In the genomic region with DNA sequence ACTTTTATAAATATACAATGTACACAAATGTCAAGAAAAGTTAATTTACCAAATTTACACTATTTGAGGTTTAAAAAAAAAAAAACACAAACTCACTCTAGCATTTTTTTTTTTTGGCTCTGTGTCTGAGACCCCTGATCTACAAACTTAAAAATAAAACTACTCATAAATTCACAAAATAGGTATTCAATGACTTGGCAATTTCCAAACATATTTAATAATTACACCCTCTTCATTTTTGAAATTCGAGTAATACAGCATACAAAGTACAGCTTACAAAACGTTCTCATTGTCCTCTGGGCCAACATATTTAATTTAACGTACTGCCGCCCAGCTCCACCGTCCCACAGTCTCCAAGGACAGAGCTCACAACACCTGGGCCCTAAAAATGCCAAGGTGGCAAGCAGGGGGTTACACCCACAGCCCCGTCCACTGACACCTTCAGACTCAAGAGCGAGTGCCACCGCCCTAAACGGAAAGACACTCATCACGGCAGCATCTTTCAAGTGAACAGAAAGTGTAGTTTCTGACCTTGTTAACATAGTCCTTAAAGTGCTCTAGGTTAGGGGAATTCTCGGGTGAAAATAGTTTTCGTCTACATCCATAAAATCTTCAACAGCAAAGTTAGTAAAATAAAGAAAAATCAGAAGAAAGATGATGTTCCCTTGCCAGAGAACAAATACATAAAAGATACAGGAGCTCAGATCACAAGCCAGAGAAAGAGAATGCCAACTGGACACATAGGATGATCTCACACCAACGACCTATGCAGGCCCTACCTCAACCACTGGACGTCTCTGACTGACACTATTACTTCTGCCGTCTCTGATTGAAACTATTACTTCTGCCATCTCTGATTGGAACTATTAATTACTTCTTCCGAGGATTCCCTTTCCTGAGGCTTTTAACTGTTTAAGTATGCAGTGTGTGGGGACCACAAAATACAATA, we compare ENCODE assay signal across 11 cellular contexts. TPM values are rescaled to one million over a fixed set of nuclear protein-coding genes. Genes with fewer than 3 reads are reported as not detected.
DNase-seq lines count a peak whose midpoint lies in the region; ATAC-seq and TF ChIP-seq lines count a peak whose summit lies in the region.
"Had no signal": no experiment of that assay in that cellular context is flagged by ENCODE, and none has a peak within 500 bp of the region (broad histone marks: within the 10 kb centered on the region; RNA-seq: fewer than 3 reads in every experiment).

No MANE protein-coding gene starts in this region.

- intact Hi-C loops in right cardiac atrium (cut with DNase I), result loop anchor here in 1 of 4 donors (10.0 kb wide), 2 partner anchors 127 to 133 kb away; partner anchors contain the start of gene SRL

- peaks cover 19% of the 10 kb centered on the region for H3K4me1 ChIP-seq in right cardiac atrium (ENCODE audit: control insufficient read depth, insufficient read depth, low read length)

- no peaks in the 10 kb centered on the region for H3K27me3 ChIP-seq in right cardiac atrium (ENCODE audit: control insufficient read depth, insufficient read depth)

- H3K4me3 ChIP-seq in WI38 (ENCODE audit: low read depth, low read length), result peak overlapping the region; percentile 57
- peak overlapping the region; percentile 52 for H3K4me3 ChIP-seq in right cardiac atrium (ENCODE audit: low read length)

- peak overlapping the region; percentile 44 to 61 for H3K4me3 Mint-ChIP-seq in stimulated activated naive CD8-positive, alpha-beta T cell treated with anti-CD3 and anti-CD28 coated beads, Interleukin-15, amount 100 ng/mL, for 72 hours

- no peaks in the 10 kb centered on the region for H3K9me3 ChIP-seq in right cardiac atrium (ENCODE audit: control insufficient read depth, low read length)

- no peaks in the 10 kb centered on the region for H3K9me3 Mint-ChIP-seq in stimulated activated naive CD8-positive, alpha-beta T cell treated with anti-CD3 and anti-CD28 coated beads, Interleukin-15, amount 100 ng/mL, for 72 hours

- in situ Hi-C loops in GM13976 (cut with MboI; ENCODE audit: low sequenced_read_pairs, unreplicated experiment), result no loop called here

- peak overlapping the region; percentile 31 to 59 for H3K27ac Mint-ChIP-seq in stimulated activated naive CD8-positive, alpha-beta T cell treated with anti-CD3 and anti-CD28 coated beads, Interleukin-15, amount 100 ng/mL, for 72 hours

- DNase-seq in NOMO-1 treated with DMSO at 0.1 percent for 48 hours (lab: John Stamatoyannopoulos, UW; ENCODE audit: unreplicated experiment) (peak; percentile 12), NOMO-1 treated with dmso at 0.1 percent for 144 hours (lab: John Stamatoyannopoulos, UW; ENCODE audit: unreplicated experiment) (no peak), right cardiac atrium (no peak), SIG-M5 treated with dmso at 0.1 percent for 504 hours (lab: John Stamatoyannopoulos, UW; ENCODE audit: unreplicated experiment) (no peak), GM13976 (ENCODE audit: low spot score) (no peak)
- no peak for DNase-seq in stimulated activated naive CD8-positive, alpha-beta T cell treated with anti-CD3 and anti-CD28 coated beads, Interleukin-15, amount 100 ng/mL, for 72 hours
- DNase-seq: CD4-positive, CD25-positive, alpha-beta regulatory T cell; central memory CD4-positive, alpha-beta T cell had no signal

- H3K27me3 Mint-ChIP-seq in stimulated activated naive CD8-positive, alpha-beta T cell treated with anti-CD3 and anti-CD28 coated beads, Interleukin-15, amount 100 ng/mL, for 72 hours, result no peaks in the 10 kb centered on the region

- 36% methylated on average over 16 of the region's 16 CpGs for WGBS in right cardiac atrium

- TF ChIP-seq CTCF in WI38 (IDR thresholded peaks at IDR 0.05; ENCODE audit: low read depth, low read length), result no peak
- no peak for TF ChIP-seq CTCF in GM13976 (IDR thresholded peaks at IDR 0.05; ENCODE audit: borderline replicate concordance, control extremely low read depth, extremely low read depth, insufficient read depth, missing control alignments)

- H3K4me1 Mint-ChIP-seq in stimulated activated naive CD8-positive, alpha-beta T cell treated with anti-CD3 and anti-CD28 coated beads, Interleukin-15, amount 100 ng/mL, for 72 hours, result peaks cover 59% of the 10 kb centered on the region

- no peak overlapping the region for H3K27ac ChIP-seq in right cardiac atrium (ENCODE audit: low read length)

- ATAC-seq in right cardiac atrium (no peak), GM18868 (IDR thresholded peaks at IDR 0.05; ENCODE audit: unreplicated experiment) (no peak)
- no peak for ATAC-seq in stimulated activated naive CD8-positive, alpha-beta T cell treated with anti-CD3 and anti-CD28 coated beads, Interleukin-15, amount 100 ng/mL, for 72 hours
- ATAC-seq: HCT116 had no signal

RNA-seq across cellular contexts. Expression of gene ADCY9, which starts 4.2 kb away (rescaled TPM):
- total RNA-seq in right cardiac atrium, result 10 to 100 TPM; 25.9 to 31.4 (median 28.9) TPM
- 13.0 TPM for polyA plus RNA-seq in right cardiac atrium
